In the genomic region with DNA sequence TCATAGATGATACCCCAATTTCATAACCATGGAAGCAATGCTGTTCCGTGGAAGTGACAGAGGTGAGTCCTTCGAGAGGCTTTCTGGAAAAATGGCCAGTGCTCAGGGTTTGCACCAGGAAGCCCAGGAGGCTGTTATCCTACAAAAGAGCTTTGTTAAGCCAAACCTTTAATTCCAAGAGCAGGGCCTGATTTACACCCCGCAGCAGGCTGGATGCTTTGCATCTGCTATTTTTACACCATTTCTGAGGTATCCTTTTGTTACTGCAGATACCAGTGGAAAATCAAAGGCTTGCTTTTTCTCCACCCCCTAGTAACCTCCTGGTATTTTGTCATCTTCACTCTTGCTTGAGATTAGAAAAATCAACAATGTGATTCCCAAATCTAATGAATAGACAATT, we compare ENCODE assay signal across 25 cellular contexts.
A peak's percentile ranks its signal among the peaks of the same experiment; 100 is the strongest.
DNase-seq lines count a peak whose midpoint lies in the region; ATAC-seq and TF ChIP-seq lines count a peak whose summit lies in the region.
"Had no signal": no experiment of that assay in that cellular context is flagged by ENCODE, and none has a peak within 500 bp of the region (broad histone marks: within the 10 kb centered on the region; RNA-seq: fewer than 3 reads in every experiment).

No MANE protein-coding gene starts in this region.

- no peak for TF ChIP-seq RAD21 in SK-N-SH (IDR thresholded peaks at IDR 0.05; ENCODE audit: low read length)

- peak overlapping the region; percentile 68 for H3K27ac Mint-ChIP-seq in type B pancreatic cell
- H3K27ac Mint-ChIP-seq: CD8-positive, alpha-beta memory T cell had no signal

- H3K4me3 ChIP-seq in SK-N-SH (ENCODE audit: low read depth in 2 of 2, low read length in 1 of 2) (no peak overlapping the region), OCI-LY1 (ENCODE audit: low read depth, low read length, poor library complexity, severe bottlenecking) (no peak overlapping the region), mesodermal cell (ENCODE audit: extremely low read depth, insufficient read depth, low read length, poor library complexity, severe bottlenecking) (no peak overlapping the region), Peyer's patch (no peak overlapping the region)
- H3K4me3 ChIP-seq: gastrocnemius medialis, right lobe of liver, tibial nerve had no signal

- no peak for TF ChIP-seq EP300 in SK-N-SH (IDR thresholded peaks at IDR 0.05; ENCODE audit: borderline replicate concordance in 1 of 2, low read depth in 1 of 2, low read length in 1 of 2)

- no peaks in the 10 kb centered on the region for H3K9me2 ChIP-seq in SK-N-SH
- H3K9me2 ChIP-seq in OCI-LY1 (ENCODE audit: low read depth, low read length), result no peaks in the 10 kb centered on the region

- CTCF ChIA-PET in SK-N-SH (lab: Yijun Ruan, JAX), result interaction anchor here (1.0 to 1.5 kb wide), 4 partner anchors 94 to 678 kb away, joined by 3 to 4 read pairs (median 3); no protein-coding TSS in a partner anchor

- H3K9ac ChIP-seq in SK-N-SH (no peak overlapping the region; the same call in 1 of the 2 replicates), OCI-LY1 (ENCODE audit: low read length) (peak overlapping the region; percentile 55; the same call in 1 of the 2 replicates)

- no peaks in the 10 kb centered on the region for H3K27me3 Mint-ChIP-seq in type B pancreatic cell
- H3K27me3 Mint-ChIP-seq: CD8-positive, alpha-beta memory T cell had no signal

- H3K79me2 ChIP-seq in SK-N-SH (ENCODE audit: insufficient read depth) (no peaks in the 10 kb centered on the region), OCI-LY1 (ENCODE audit: insufficient read depth, low read length) (no peaks in the 10 kb centered on the region)

- H3K4me1 ChIP-seq in SK-N-SH (ENCODE audit: control insufficient read depth in 1 of 2, insufficient read depth in 2 of 2, low read depth in 1 of 2, low read length in 1 of 2), result peaks cover 4 to 57% of the 10 kb centered on the region in 2 experiments; a peak in 3 of 4 replicates
- H3K4me1 ChIP-seq in OCI-LY1 (ENCODE audit: insufficient read depth, low read length, severe bottlenecking), result peaks cover 99% of the 10 kb centered on the region
- peaks cover 18% of the 10 kb centered on the region for H3K4me1 ChIP-seq in mesodermal cell (ENCODE audit: control insufficient read depth, insufficient read depth, low read length, poor library complexity, severe bottlenecking)
- peaks cover 0 to 7% (median 0%) of the 10 kb centered on the region in 4 donors for H3K4me1 ChIP-seq in Peyer's patch
- H3K4me1 ChIP-seq: adrenal gland, gastrocnemius medialis, right lobe of liver had no signal

- H3K27me3 ChIP-seq in SK-N-SH (ENCODE audit: insufficient read depth), result no peaks in the 10 kb centered on the region
- no peaks in the 10 kb centered on the region for H3K27me3 ChIP-seq in OCI-LY1 (ENCODE audit: insufficient read depth, low read length)
- H3K27me3 ChIP-seq in Peyer's patch, result no peaks in the 10 kb centered on the region
- H3K27me3 ChIP-seq: adrenal gland, gastrocnemius medialis, right lobe of liver, tibial nerve had no signal

- H3K4me3 Mint-ChIP-seq in type B pancreatic cell, result peak overlapping the region; percentile 55
- H3K4me3 Mint-ChIP-seq: CD8-positive, alpha-beta memory T cell had no signal

- H3F3A ChIP-seq in SK-N-SH (replicated peaks; ENCODE audit: insufficient read depth), result no peaks in the 10 kb centered on the region
- H3F3A ChIP-seq in OCI-LY1 (ENCODE audit: insufficient read depth, low read length), result no peaks in the 10 kb centered on the region

- H2AFZ ChIP-seq in SK-N-SH (ENCODE audit: low read depth), result peak overlapping the region; percentile 90
- H2AFZ ChIP-seq in OCI-LY1 (ENCODE audit: low read length), result no peak overlapping the region

- H3K36me3 Mint-ChIP-seq in type B pancreatic cell, result no peaks in the 10 kb centered on the region
- H3K36me3 Mint-ChIP-seq: CD8-positive, alpha-beta memory T cell had no signal

- no peaks in the 10 kb centered on the region for H3K9me3 Mint-ChIP-seq in type B pancreatic cell
- H3K9me3 Mint-ChIP-seq: CD8-positive, alpha-beta memory T cell had no signal

- 43% methylated on average over 3 of the region's 3 CpGs for whole genome bisulfite sequencing in SK-N-SH (ENCODE audit: low lambda C conversion rate)
- WGBS in mesodermal cell (ENCODE audit: insufficient coverage in 2 of 2), 2 experiments, result 8 to 33% methylated on average over 1 to 2 of the region's 3 CpGs

- H3K36me3 ChIP-seq in SK-N-SH (replicated peaks in 1 of 2; ENCODE audit: control insufficient read depth in 1 of 2, insufficient read depth in 2 of 2, low read length in 1 of 2) (no peaks in the 10 kb centered on the region), OCI-LY1 (ENCODE audit: insufficient read depth, low read length) (no peaks in the 10 kb centered on the region), mesodermal cell (ENCODE audit: control insufficient read depth, insufficient read depth, low read length) (no peaks in the 10 kb centered on the region), Peyer's patch (no peaks in the 10 kb centered on the region)
- H3K36me3 ChIP-seq: adrenal gland, gastrocnemius medialis, right lobe of liver, tibial nerve had no signal

- POLR2A ChIA-PET in SK-N-SH (lab: Yijun Ruan, JAX), result interaction anchor here (1.7 to 1.8 kb wide), 2 partner anchors 379 to 381 kb away, joined by 4 read pairs; a partner anchor contains a TSS

- H3K27ac ChIP-seq in SK-N-SH (ENCODE audit: low read depth in 2 of 2, low read length in 1 of 2), result peak overlapping the region; percentile 79 to 99; a peak in 3 of 4 replicates
- peak overlapping the region; percentile 95 for H3K27ac ChIP-seq in OCI-LY1 (ENCODE audit: low read depth, low read length, poor library complexity, severe bottlenecking)
- H3K27ac ChIP-seq in mesodermal cell (ENCODE audit: low read depth, low read length, severe bottlenecking), result peak overlapping the region; percentile 62
- H3K27ac ChIP-seq in Peyer's patch, result no peak overlapping the region
- H3K27ac ChIP-seq: gastrocnemius medialis, HL-60, right lobe of liver had no signal

- H3K4me1 Mint-ChIP-seq in type B pancreatic cell (ENCODE audit: unreplicated experiment), result peaks cover 46% of the 10 kb centered on the region
- H3K4me1 Mint-ChIP-seq: CD8-positive, alpha-beta memory T cell had no signal

- TF ChIP-seq POLR2A in Peyer's patch (IDR thresholded peaks at IDR 0.05), result no peak

- peak overlapping the region; percentile 77 for H3K4me2 ChIP-seq in SK-N-SH
- peak overlapping the region; percentile 47 for H3K4me2 ChIP-seq in OCI-LY1 (ENCODE audit: low read length)

- DNase-seq in SK-N-SH (peak; percentile 27), type B pancreatic cell (ENCODE audit: extremely low spot score, unreplicated experiment) (no peak), Peyer's patch (no peak)
- no peak for DNase-seq in activated naive CD4-positive, alpha-beta T cell (lab: John Stamatoyannopoulos, UW)
- DNase-seq: activated CD4-positive, alpha-beta T cell treated with anti-CD3 and anti-CD28 coated beads, Interleukin-2, amount 50 U/mL, for 1 hour; activated CD8-positive, alpha-beta memory T cell treated with anti-CD3 and anti-CD28 coated beads, Interleukin-2, amount 50 U/mL, for 48 hours; activated effector memory CD4-positive, alpha-beta T cell treated with Interleukin-2 at 50 U/mL for 16 hours; CD8-positive, alpha-beta memory T cell; central memory CD4-positive, alpha-beta T cell; dorsolateral prefrontal cortex; gastrocnemius medialis; left cardiac atrium; midbrain; MM.1S; right lobe of liver; stimulated activated naive CD8-positive, alpha-beta T cell treated with anti-CD3 and anti-CD28 coated beads, Interleukin-15, Interleukin-2, amounts not matched to agents 100 U/mL and 50 U/mL, for 24 hours; T-helper 1 cell had no signal

- H3K9me3 ChIP-seq in SK-N-SH, result no peaks in the 10 kb centered on the region
- no peaks in the 10 kb centered on the region for H3K9me3 ChIP-seq in OCI-LY1 (ENCODE audit: low read length)
- H3K9me3 ChIP-seq in mesodermal cell (ENCODE audit: control insufficient read depth, low read length), result no peaks in the 10 kb centered on the region
- H3K9me3 ChIP-seq in Peyer's patch, result no peaks in the 10 kb centered on the region
- H3K9me3 ChIP-seq: adrenal gland, gastrocnemius medialis, right lobe of liver, tibial nerve had no signal

- TF ChIP-seq CTCF in SK-N-SH (IDR thresholded peaks at IDR 0.05), result no peak
- TF ChIP-seq CTCF in OCI-LY1 (IDR thresholded peaks at IDR 0.05; ENCODE audit: low read length), result no peak
- no peak for TF ChIP-seq CTCF in type B pancreatic cell (conservative IDR thresholded peaks at IDR 0.05)
- TF ChIP-seq CTCF in Peyer's patch (IDR thresholded peaks at IDR 0.05), result no peak

- H4K20me1 ChIP-seq in SK-N-SH (ENCODE audit: insufficient read depth), result no peaks in the 10 kb centered on the region
- no peaks in the 10 kb centered on the region for H4K20me1 ChIP-seq in OCI-LY1 (ENCODE audit: insufficient read depth, low read length)

- ATAC-seq in SK-N-SH treated with all-trans-retinoic acid at 6 μM for 48 hours (no peak), GM19351 (IDR thresholded peaks at IDR 0.05; ENCODE audit: unreplicated experiment) (no peak)
- ATAC-seq: gastrocnemius medialis; right lobe of liver; Right ventricle myocardium inferior; stimulated activated naive CD8-positive, alpha-beta T cell treated with anti-CD3 and anti-CD28 coated beads, Interleukin-15, Interleukin-2, amounts not matched to agents 100 U/mL and 50 U/mL, for 24 hours had no signal

TF ChIP-seq in SK-N-SH, 30 proteins besides CTCF, POLR2A, EP300 and RAD21 (continues in another document):
- TF ChIP-seq FOXM1 (IDR thresholded peaks at IDR 0.05; ENCODE audit: low read depth) (no peak), FOXJ3 (CRISPR knock-in tag; IDR thresholded peaks at IDR 0.05) (no peak), RFX5 (IDR thresholded peaks at IDR 0.05; ENCODE audit: low read length) (no peak), MXI1 (IDR thresholded peaks at IDR 0.05; ENCODE audit: low read depth, low read length) (no peak), FOSL2 (IDR thresholded peaks at IDR 0.05; ENCODE audit: borderline replicate concordance, low read depth) (no peak)

TF ChIP-seq in SK-N-SH treated with all-trans-retinoic acid at 6 μM for 48 hours, 23 proteins besides CTCF, POLR2A, EP300 and RAD21 (continues in another document):
- TF ChIP-seq, protein P1, sequence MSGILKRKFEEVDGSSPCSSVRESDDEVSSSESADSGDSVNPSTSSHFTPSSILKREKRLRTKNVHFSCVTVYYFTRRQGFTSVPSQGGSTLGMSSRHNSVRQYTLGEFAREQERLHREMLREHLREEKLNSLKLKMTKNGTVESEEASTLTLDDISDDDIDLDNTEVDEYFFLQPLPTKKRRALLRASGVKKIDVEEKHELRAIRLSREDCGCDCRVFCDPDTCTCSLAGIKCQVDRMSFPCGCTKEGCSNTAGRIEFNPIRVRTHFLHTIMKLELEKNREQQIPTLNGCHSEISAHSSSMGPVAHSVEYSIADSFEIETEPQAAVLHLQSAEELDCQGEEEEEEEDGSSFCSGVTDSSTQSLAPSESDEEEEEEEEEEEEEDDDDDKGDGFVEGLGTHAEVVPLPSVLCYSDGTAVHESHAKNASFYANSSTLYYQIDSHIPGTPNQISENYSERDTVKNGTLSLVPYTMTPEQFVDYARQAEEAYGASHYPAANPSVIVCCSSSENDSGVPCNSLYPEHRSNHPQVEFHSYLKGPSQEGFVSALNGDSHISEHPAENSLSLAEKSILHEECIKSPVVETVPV (CRISPR knock-in tag; IDR thresholded peaks at IDR 0.05), result no peak
- TF ChIP-seq ZNF8 (CRISPR knock-in tag; IDR thresholded peaks at IDR 0.05) (no peak), ESRRG (CRISPR knock-in tag; IDR thresholded peaks at IDR 0.05) (no peak), ZFP30 (CRISPR knock-in tag; IDR thresholded peaks at IDR 0.05) (no peak), ZFP3 (CRISPR knock-in tag; IDR thresholded peaks at IDR 0.05) (no peak), GLIS3 (CRISPR knock-in tag; IDR thresholded peaks at IDR 0.05) (no peak)

Comparison
In these comparisons a context has a peak if more than half of its experiments do, and no peak if none do; other contexts are left out.
1. H3K27ac ChIP-seq: peak in SK-N-SH (2 of 2), OCI-LY1 (single experiment) and mesodermal cell (single experiment); none in Peyer's patch (0 of 4).